ENCODE assay signal across 19 cellular contexts in genomic region chr1:23543707-23544443, GRCh38. TPM values are rescaled to one million over a fixed set of nuclear protein-coding genes. Genes with fewer than 3 reads are reported as not detected.
DNase-seq lines count a peak whose midpoint lies in the region; ATAC-seq, FAIRE-seq and TF ChIP-seq lines count a peak whose summit lies in the region.
"Had no signal": no experiment of that assay in that cellular context is flagged by ENCODE, and none has a peak within 500 bp of the region (broad histone marks: within the 10 kb centered on the region; RNA-seq: fewer than 3 reads in every experiment).

No MANE protein-coding gene starts in this region.

- peaks cover 40% of the 10 kb centered on the region for H3K4me1 Mint-ChIP-seq in HFFc6 (ENCODE audit: low read depth)

- intact Hi-C loops in mucosa of descending colon (cut with DNase I, micrococcal nuclease) = loop anchor here (1.0 to 5.0 kb wide), 3 partner anchors 47 to 93 kb away; no protein-coding TSS in a partner anchor

- no peak overlapping the region for H3K4me3 Mint-ChIP-seq in HFFc6
- H3K4me3 Mint-ChIP-seq: activated CD4-positive, alpha-beta T cell treated with anti-CD3 and anti-CD28 coated beads, Interleukin-2, amount 10 ng/mL, durations not matched to agents 24 days and 14 days; activated naive CD8-positive, alpha-beta T cell treated with anti-CD3 and anti-CD28 coated beads for 36 hours; B cell; CD8-positive, alpha-beta memory T cell; effector memory CD8-positive, alpha-beta T cell; nephron progenitor cell; stimulated activated effector memory CD8-positive, alpha-beta T cell treated with anti-CD3 and anti-CD28 coated beads, Interleukin-12 subunit alpha, Interleukin-12 subunit beta, amount 100 ng/mL, for 72 hours; WTC11 had no signal

- H4K20me1 ChIP-seq in BLaER1 = no peaks in the 10 kb centered on the region

- no peak overlapping the region for H4K12ac ChIP-seq in trophoblast cell (ENCODE audit: low read depth, low read length)

- no peak overlapping the region for H3K4ac ChIP-seq in trophoblast cell (ENCODE audit: low read depth, low read length)

- no peak overlapping the region for H2BK5ac ChIP-seq in trophoblast cell (ENCODE audit: low read depth, low read length, poor library complexity)

- ATAC-seq in GM18861 (IDR thresholded peaks at IDR 0.05; ENCODE audit: unreplicated experiment) (no peak), mucosa of descending colon (no peak)

- H3K23ac ChIP-seq in trophoblast cell (ENCODE audit: low read length) = no peak overlapping the region

- no peak for TF ChIP-seq CTCF in HFFc6 (IDR thresholded peaks at IDR 0.05)
- no peak for TF ChIP-seq CTCF in bronchial epithelial cell (IDR thresholded peaks at IDR 0.05; ENCODE audit: insufficient read depth, low read length, severe bottlenecking)
- no peak for TF ChIP-seq CTCF in mucosa of descending colon (IDR thresholded peaks at IDR 0.05)

- peak overlapping the region; percentile 40; the same call in 1 of the 2 replicates for H3K4me2 ChIP-seq in BLaER1
- H3K4me2 ChIP-seq in trophoblast cell (ENCODE audit: low read length) = no peak overlapping the region

- H3K27ac ChIP-seq in BLaER1 (peak overlapping the region; percentile 46; the same call in 1 of the 2 replicates), trophoblast cell (ENCODE audit: low read depth, low read length) (no peak overlapping the region)
- H3K27ac ChIP-seq: SJSA1 had no signal

- no peak overlapping the region for H4K8ac ChIP-seq in trophoblast cell (ENCODE audit: low read depth, low read length)

- no peaks in the 10 kb centered on the region for H3K36me3 ChIP-seq in BLaER1
- H3K36me3 ChIP-seq in bronchial epithelial cell (ENCODE audit: control insufficient read depth, insufficient read depth, low read length) = no peaks in the 10 kb centered on the region
- H3K36me3 ChIP-seq in trophoblast cell (ENCODE audit: control insufficient read depth in 1 of 2, insufficient read depth in 2 of 2, low read length in 2 of 2) = no peaks in the 10 kb centered on the region
- H3K36me3 ChIP-seq in mucosa of descending colon (ENCODE audit: low read depth) = no peaks in the 10 kb centered on the region
- H3K36me3 ChIP-seq: heart left ventricle, SJSA1 had no signal

- no peak overlapping the region for H3K18ac ChIP-seq in trophoblast cell (ENCODE audit: low read length)

- H3K9me3 ChIP-seq in BLaER1 (no peaks in the 10 kb centered on the region), trophoblast cell (ENCODE audit: insufficient read depth, low read depth, low read length) (no peaks in the 10 kb centered on the region), mucosa of descending colon (no peaks in the 10 kb centered on the region)
- H3K9me3 ChIP-seq: heart left ventricle, SJSA1 had no signal

- H3K79me1 ChIP-seq in trophoblast cell (ENCODE audit: low read length) = peaks cover 5% of the 10 kb centered on the region

- H3K27me3 ChIP-seq in BLaER1 (no peaks in the 10 kb centered on the region), bronchial epithelial cell (ENCODE audit: control insufficient read depth, insufficient read depth, low read length) (no peaks in the 10 kb centered on the region), trophoblast cell (ENCODE audit: insufficient read depth, low read length) (no peaks in the 10 kb centered on the region)
- H3K27me3 ChIP-seq: heart left ventricle, SJSA1 had no signal

- 0 out of 2 replicates have a peak overlapping the region, but pooled peaks have one; percentile 11 for H3K27ac Mint-ChIP-seq in HFFc6
- H3K27ac Mint-ChIP-seq: activated CD4-positive, alpha-beta T cell treated with anti-CD3 and anti-CD28 coated beads, Interleukin-2, amount 10 ng/mL, durations not matched to agents 24 days and 14 days; activated naive CD8-positive, alpha-beta T cell treated with anti-CD3 and anti-CD28 coated beads for 36 hours; nephron progenitor cell; stimulated activated effector memory CD8-positive, alpha-beta T cell treated with anti-CD3 and anti-CD28 coated beads, Interleukin-12 subunit alpha, Interleukin-12 subunit beta, amount 100 ng/mL, for 72 hours; WTC11 had no signal

- H3K4me1 ChIP-seq in BLaER1 = peaks cover 74% of the 10 kb centered on the region
- peaks cover 0 to 2% of the 10 kb centered on the region in 2 experiments for H3K4me1 ChIP-seq in trophoblast cell (ENCODE audit: control insufficient read depth in 1 of 2, insufficient read depth in 2 of 2, low read length in 2 of 2)
- peaks cover 38% of the 10 kb centered on the region for H3K4me1 ChIP-seq in mucosa of descending colon (ENCODE audit: low read depth)

- no peak for FAIRE-seq in bronchial epithelial cell (lab: Jason Lieb, UNC)

- H3K27me3 Mint-ChIP-seq in HFFc6 (ENCODE audit: insufficient read depth) = peaks cover 2% of the 10 kb centered on the region; the same call in 1 of the 2 replicates
- H3K27me3 Mint-ChIP-seq: activated naive CD8-positive, alpha-beta T cell treated with anti-CD3 and anti-CD28 coated beads for 36 hours; B cell; effector memory CD8-positive, alpha-beta T cell had no signal

- H2BK120ac ChIP-seq in trophoblast cell (ENCODE audit: insufficient read depth, low read length, poor library complexity) = no peak overlapping the region

- WGBS in trophoblast cell (ENCODE audit: extremely low coverage, insufficient coverage, insufficient read length) = no CpG with 5 or more reads among the region's 8 CpGs

- no peak overlapping the region for H3K4me3 ChIP-seq in BLaER1
- no peak overlapping the region for H3K4me3 ChIP-seq in bronchial epithelial cell (ENCODE audit: low read depth, low read length)
- H3K4me3 ChIP-seq in trophoblast cell (ENCODE audit: low read depth, low read length) = no peak overlapping the region
- H3K4me3 ChIP-seq in mucosa of descending colon = no peak overlapping the region
- H3K4me3 ChIP-seq: heart left ventricle, lung, SJSA1 had no signal

- DNase-seq in HFFc6 (peak; percentile 42), bronchial epithelial cell (ENCODE audit: low read depth) (peak; percentile 75), trophoblast cell (peak; percentile 76 to 83), mucosa of descending colon (no peak)
- DNase-seq in effector CD8-positive, alpha-beta T cell (lab: John Stamatoyannopoulos, UW) = no peak
- DNase-seq: cortex of kidney had no signal

- no peaks in the 10 kb centered on the region for H3K79me2 ChIP-seq in trophoblast cell (ENCODE audit: control insufficient read depth, insufficient read depth, low read length, poor library complexity)

- H4K91ac ChIP-seq in trophoblast cell (ENCODE audit: low read depth, low read length) = no peak overlapping the region

- H3K9ac ChIP-seq in BLaER1 = 0 out of 2 replicates have a peak overlapping the region, but pooled peaks have one; percentile 45
- H3K9ac ChIP-seq in trophoblast cell (ENCODE audit: low read length) = no peak overlapping the region

- H3K14ac ChIP-seq in trophoblast cell (ENCODE audit: low read length) = no peak overlapping the region

- H2BK12ac ChIP-seq in trophoblast cell (ENCODE audit: low read length) = no peak overlapping the region

- no peak overlapping the region for H2AFZ ChIP-seq in trophoblast cell (ENCODE audit: insufficient read depth, low read length, poor library complexity)

- H3K36me3 Mint-ChIP-seq in HFFc6 (ENCODE audit: low read depth) = no peaks in the 10 kb centered on the region
- H3K36me3 Mint-ChIP-seq: activated naive CD8-positive, alpha-beta T cell treated with anti-CD3 and anti-CD28 coated beads for 36 hours; stimulated activated effector memory CD8-positive, alpha-beta T cell treated with anti-CD3 and anti-CD28 coated beads, Interleukin-12 subunit alpha, Interleukin-12 subunit beta, amount 100 ng/mL, for 72 hours; WTC11 had no signal

- no peaks in the 10 kb centered on the region for H3K9me3 Mint-ChIP-seq in HFFc6
- H3K9me3 Mint-ChIP-seq: activated CD4-positive, alpha-beta T cell treated with anti-CD3 and anti-CD28 coated beads, Interleukin-2, amount 10 ng/mL, durations not matched to agents 24 days and 14 days; activated naive CD8-positive, alpha-beta T cell treated with anti-CD3 and anti-CD28 coated beads for 36 hours; CD8-positive, alpha-beta memory T cell; effector memory CD8-positive, alpha-beta T cell; stimulated activated effector memory CD8-positive, alpha-beta T cell treated with anti-CD3 and anti-CD28 coated beads, Interleukin-12 subunit alpha, Interleukin-12 subunit beta, amount 100 ng/mL, for 72 hours; WTC11 had no signal

- no peak overlapping the region for H2AK5ac ChIP-seq in trophoblast cell (ENCODE audit: low read length)

RNA-seq across cellular contexts. Expression of gene E2F2, which starts 12.8 kb away (rescaled TPM):
- total RNA-seq in HFFc6 (2021; fragmentation: NEBNext Ultra II Directional; extraction: Animal tissue kit (Norgen Biotek cat#: 25700)) = 1 to 10 TPM in 5 of 6 experiments, under 1 TPM in 1; 0.83 to 2.1 (median 1.9) TPM
- total RNA-seq in bronchial epithelial cell (under 0.01 and 0.38 TPM in 2 replicates), mucosa of descending colon (10 to 100 TPM in 2 of 3 donors, 1 to 10 TPM in 1; 8.6 to 18.0 (median 14.5) TPM)
- 1.2 and 1.3 TPM in 2 replicates for polyA plus RNA-seq in trophoblast cell (2013)

RNA-seq across cellular contexts. Expression of gene ID3, which starts 15.4 kb away (rescaled TPM):
- total RNA-seq in HFFc6 (2021; fragmentation: NEBNext Ultra II Directional; extraction: Animal tissue kit (Norgen Biotek cat#: 25700)) = 100 to 1,000 TPM; 560 to 690 (median 604) TPM
- 36.5 and 47.4 TPM in 2 replicates for total RNA-seq in bronchial epithelial cell
- polyA plus RNA-seq in trophoblast cell (2013) = 335 and 340 TPM in 2 replicates
- total RNA-seq in mucosa of descending colon = 100 to 1,000 TPM in 2 of 3 donors, 10 to 100 TPM in 1; 83.0 to 316 (median 121) TPM

RNA-seq across cellular contexts. Expression of gene ASAP3, which starts 59.9 kb away (rescaled TPM):
- total RNA-seq in HFFc6 (2021; fragmentation: NEBNext Ultra II Directional; extraction: Animal tissue kit (Norgen Biotek cat#: 25700)) = 10 to 100 TPM in 4 of 6 experiments, 1 to 10 TPM in 2; 5.9 to 14.5 (median 12.3) TPM
- total RNA-seq in bronchial epithelial cell (1.8 and 21.4 TPM in 2 replicates), mucosa of descending colon (10 to 100 TPM; 31.2 to 38.8 (median 37.8) TPM)
- 12.8 and 13.6 TPM in 2 replicates for polyA plus RNA-seq in trophoblast cell (2013)

Comparison
In these comparisons a context has a peak if more than half of its experiments do, and no peak if none do; other contexts are left out.
1. DNase-seq: peak in HFFc6 (single experiment), bronchial epithelial cell (single experiment) and trophoblast cell (2 of 2); none in effector CD8-positive, alpha-beta T cell (single experiment) and mucosa of descending colon (0 of 3).